ENCODE assay signal across 21 cellular contexts in the genomic region with DNA sequence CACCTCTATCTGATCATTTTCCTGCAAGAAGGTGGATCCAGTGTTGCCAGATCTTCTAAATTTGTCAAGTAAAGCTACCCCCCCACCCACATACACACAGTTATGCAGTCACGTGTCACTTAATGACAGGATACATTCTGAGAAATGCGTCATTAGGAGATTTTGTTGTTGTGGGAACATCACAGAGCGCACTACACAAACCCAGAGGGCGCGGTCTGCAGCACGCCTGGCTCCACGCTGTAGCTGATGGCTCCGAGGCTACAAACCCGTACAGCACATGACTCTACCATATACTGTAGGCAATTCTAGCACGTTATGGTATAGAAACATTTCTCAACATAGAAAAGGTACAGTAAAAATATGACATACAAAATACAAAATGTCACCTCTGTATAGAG.
DNase-seq lines count a peak whose midpoint lies in the region; FAIRE-seq and TF ChIP-seq lines count a peak whose summit lies in the region.
"Had no signal": no experiment of that assay in that cellular context is flagged by ENCODE, and none has a peak within 500 bp of the region (broad histone marks: within the 10 kb centered on the region; RNA-seq: fewer than 3 reads in every experiment).

No MANE protein-coding gene starts in this region.

- no peaks in the 10 kb centered on the region for H3K27me3 ChIP-seq in testis
- H3K27me3 ChIP-seq: MG63 had no signal

- H3K4me1 Mint-ChIP-seq in activated CD4-positive, alpha-beta T cell treated with anti-CD3 and anti-CD28 coated beads, Interleukin-2, amount 10 ng/mL, durations not matched to agents 7 days and 5 days = no peaks in the 10 kb centered on the region
- H3K4me1 Mint-ChIP-seq: CD4-positive, CD25-positive, alpha-beta regulatory T cell had no signal

- H3K9me3 Mint-ChIP-seq in activated CD4-positive, alpha-beta T cell treated with anti-CD3 and anti-CD28 coated beads, Interleukin-2, amount 10 ng/mL, durations not matched to agents 7 days and 5 days = no peaks in the 10 kb centered on the region

- H3K4me3 ChIP-seq in coronary artery (no peak overlapping the region), testis (no peak overlapping the region)
- H3K4me3 ChIP-seq: GM23338, HAP-1, MG63, PC-9 had no signal

- WGBS in testis, 2 donors = 93 to 97% methylated on average over 10 of the region's 10 CpGs

- FAIRE-seq in HTR-8/SVneo (lab: Jason Lieb, UNC) = peak; percentile 76

- CTCF ChIA-PET in activated CD4-positive, alpha-beta T cell treated with anti-CD3 and anti-CD28 coated beads, Interleukin-2, amount 10 ng/mL, durations not matched to agents 7 days and 5 days (lab: Charles Lee) = no interaction called here

- H3K36me3 ChIP-seq in testis (ENCODE audit: low read depth, missing control alignments) = no peaks in the 10 kb centered on the region
- H3K36me3 ChIP-seq: HAP-1, MG63 had no signal

- H3K36me3 Mint-ChIP-seq in activated CD4-positive, alpha-beta T cell treated with anti-CD3 and anti-CD28 coated beads, Interleukin-2, amount 10 ng/mL, durations not matched to agents 7 days and 5 days (ENCODE audit: low read depth) = no peaks in the 10 kb centered on the region
- H3K36me3 Mint-ChIP-seq: CD4-positive, CD25-positive, alpha-beta regulatory T cell had no signal

- POLR2A ChIA-PET in activated CD4-positive, alpha-beta T cell treated with anti-CD3 and anti-CD28 coated beads, Interleukin-2, amount 10 ng/mL, durations not matched to agents 7 days and 5 days (lab: Charles Lee) = no interaction called here

- TF ChIP-seq CTCF in coronary artery (IDR thresholded peaks at IDR 0.05) = no peak
- no peak for TF ChIP-seq CTCF in testis (IDR thresholded peaks at IDR 0.05)

- intact Hi-C loops in testis (cut with DNase I; ENCODE audit: low total_unique reads) = no loop called here

- H3K9me3 ChIP-seq in testis = no peaks in the 10 kb centered on the region
- H3K9me3 ChIP-seq: HAP-1, MG63 had no signal

- no peaks in the 10 kb centered on the region for H3K4me1 ChIP-seq in testis
- H3K4me1 ChIP-seq: HAP-1 had no signal

- peaks cover 4% of the 10 kb centered on the region for H3K27me3 Mint-ChIP-seq in activated CD4-positive, alpha-beta T cell treated with anti-CD3 and anti-CD28 coated beads, Interleukin-2, amount 10 ng/mL, durations not matched to agents 7 days and 5 days
- H3K27me3 Mint-ChIP-seq: CD4-positive, CD25-positive, alpha-beta regulatory T cell had no signal

- no peak overlapping the region for H3K27ac Mint-ChIP-seq in activated CD4-positive, alpha-beta T cell treated with anti-CD3 and anti-CD28 coated beads, Interleukin-2, amount 10 ng/mL, durations not matched to agents 7 days and 5 days
- H3K27ac Mint-ChIP-seq: CD4-positive, CD25-positive, alpha-beta regulatory T cell; GM23338 had no signal

- no peak overlapping the region for H3K27ac ChIP-seq in coronary artery
- H3K27ac ChIP-seq in testis = no peak overlapping the region
- H3K27ac ChIP-seq in caudate nucleus (ENCODE audit: low read depth, low read length) = no peak overlapping the region
- H3K27ac ChIP-seq: PC-9 had no signal

- no peak for TF ChIP-seq POLR2A in testis (IDR thresholded peaks at IDR 0.05)

- H3K4me3 Mint-ChIP-seq in activated CD4-positive, alpha-beta T cell treated with anti-CD3 and anti-CD28 coated beads, Interleukin-2, amount 10 ng/mL, durations not matched to agents 7 days and 5 days = no peak overlapping the region
- H3K4me3 Mint-ChIP-seq: CD4-positive, CD25-positive, alpha-beta regulatory T cell; GM23338 had no signal

- peak; percentile 8 for DNase-seq in activated CD8-positive, alpha-beta memory T cell treated with anti-CD3 and anti-CD28 coated beads, Interleukin-2, amount 50 U/mL, for 48 hours
- no peak for DNase-seq in activated CD8-positive, alpha-beta memory T cell treated with anti-CD3 and anti-CD28 coated beads for 24 hours
- DNase-seq in HTR-8/SVneo (ENCODE audit: insufficient read length, low spot score) (no peak), coronary artery (ENCODE audit: low spot score) (peak; percentile 31), testis (peak; percentile 9), caudate nucleus (lab: John Stamatoyannopoulos, UW) (no peak)
- DNase-seq in activated CD4-positive, alpha-beta T cell treated with anti-CD3 and anti-CD28 coated beads, Interleukin-2, amount 10 ng/mL, durations not matched to agents 7 days and 5 days = no peak
- DNase-seq: CD4-positive, CD25-positive, alpha-beta regulatory T cell; DMS53; KG1; MG63; NCI-H1105 treated with DMSO at 0.1 percent for 48 hours; NCI-H146; NCI-H1930; NCI-H2107; NCI-H524; NCI-H748 treated with DMSO at 0.1 percent for 48 hours; PC-9; SHP77 had no signal

Comparison
In these comparisons a context has a peak if more than half of its experiments do, and no peak if none do; other contexts are left out.
1. DNase-seq: peak in activated CD8-positive, alpha-beta memory T cell treated with anti-CD3 and anti-CD28 coated beads, Interleukin-2, amount 50 U/mL, for 48 hours (single experiment), coronary artery (single experiment) and testis (single experiment); none in activated CD8-positive, alpha-beta memory T cell treated with anti-CD3 and anti-CD28 coated beads for 24 hours (single experiment), HTR-8/SVneo (single experiment), caudate nucleus (0 of 61) and activated CD4-positive, alpha-beta T cell treated with anti-CD3 and anti-CD28 coated beads, Interleukin-2, amount 10 ng/mL, durations not matched to agents 7 days and 5 days (single experiment).